Comparison of ENCODE assay signal across 9 cellular contexts in genomic region chr2:28224648-28225471, GRCh38.
DNase-seq lines count a peak whose midpoint lies in the region; ATAC-seq and TF ChIP-seq lines count a peak whose summit lies in the region.
"Had no signal": no experiment of that assay in that cellular context is flagged by ENCODE, and none has a peak within 500 bp of the region (broad histone marks: within the 10 kb centered on the region; RNA-seq: fewer than 3 reads in every experiment).

No MANE protein-coding gene starts in this region.

- H3K9me3 Mint-ChIP-seq in Caco-2 (ENCODE audit: unreplicated experiment) = no peaks in the 10 kb centered on the region

- TF ChIP-seq CTCF in AG10803 (conservative IDR thresholded peaks at IDR 0.05; ENCODE audit: low read length) (no peak), PC-3 (conservative IDR thresholded peaks at IDR 0.05; ENCODE audit: low read depth, low read length) (no peak), epithelial cell of esophagus (IDR thresholded peaks at IDR 0.05; ENCODE audit: insufficient read depth, low read depth, low read length, missing control alignments) (no peak), osteoblast (IDR thresholded peaks at IDR 0.05; ENCODE audit: extremely low read depth, low read depth, low read length) (no peak), Caco-2 (IDR thresholded peaks at IDR 0.05; ENCODE audit: insufficient read depth in 1 of 2, low read depth in 1 of 2, low read length in 1 of 2, severe bottlenecking in 1 of 2, unreplicated experiment in 1 of 2) (no peak)

- H3K36me3 ChIP-seq in PC-3 (ENCODE audit: low read depth, low read length) (no peaks in the 10 kb centered on the region), osteoblast (ENCODE audit: insufficient read depth, low read length) (no peaks in the 10 kb centered on the region), Caco-2 (ENCODE audit: control insufficient read depth, insufficient read depth, low read length) (no peaks in the 10 kb centered on the region)
- H3K36me3 ChIP-seq: thyroid gland had no signal

- DNase-seq in AG10803 (ENCODE audit: low read depth) = peak; percentile 98
- DNase-seq in PC-3 = peak; percentile 15
- DNase-seq in epithelial cell of esophagus (ENCODE audit: low read depth) = peak; percentile 69
- peak; percentile 25 for DNase-seq in osteoblast (ENCODE audit: insufficient read length, low spot score, missing footprints)
- DNase-seq in Caco-2 = no peak
- no peak for DNase-seq in germinal center (ENCODE audit: low spot score)
- DNase-seq in KG1 (lab: John Stamatoyannopoulos, UW) = no peak
- DNase-seq: thyroid gland had no signal

- no peak overlapping the region for H3K27ac Mint-ChIP-seq in Caco-2 (ENCODE audit: unreplicated experiment)

- H3K27ac ChIP-seq in PC-3 (ENCODE audit: low read length) = no peak overlapping the region
- H3K27ac ChIP-seq in osteoblast (ENCODE audit: low read depth, low read length) = peak overlapping the region; percentile 85
- H3K27ac ChIP-seq: thyroid gland had no signal

- no peak overlapping the region for H3K4me3 Mint-ChIP-seq in Caco-2 (ENCODE audit: unreplicated experiment)

- H4K20me1 ChIP-seq in PC-3 (ENCODE audit: low read length) (no peaks in the 10 kb centered on the region), osteoblast (ENCODE audit: insufficient read depth, low read length) (no peaks in the 10 kb centered on the region)

- H2AFZ ChIP-seq in PC-3 (ENCODE audit: low read length) (no peak overlapping the region), osteoblast (ENCODE audit: low read length) (peak overlapping the region; percentile 35)

- peak; percentile 22 for ATAC-seq in PC-3
- no peak for ATAC-seq in GM21723 (IDR thresholded peaks at IDR 0.05; ENCODE audit: unreplicated experiment)

- H3K4me1 ChIP-seq in PC-3 (ENCODE audit: insufficient read depth, low read length) (no peaks in the 10 kb centered on the region), osteoblast (ENCODE audit: insufficient read depth, low read length) (peaks cover 21% of the 10 kb centered on the region), Caco-2 (no peaks in the 10 kb centered on the region)
- H3K4me1 ChIP-seq: thyroid gland had no signal

- no peaks in the 10 kb centered on the region for H3K79me2 ChIP-seq in PC-3 (ENCODE audit: low read length)
- H3K79me2 ChIP-seq in osteoblast (ENCODE audit: insufficient read depth, low read length) = no peaks in the 10 kb centered on the region

- H3K9me2 ChIP-seq in PC-3 (replicated peaks; ENCODE audit: low read length) = no peaks in the 10 kb centered on the region

- H3K4me1 Mint-ChIP-seq in Caco-2 (ENCODE audit: low read depth, unreplicated experiment) = peaks cover 6% of the 10 kb centered on the region

- H3F3A ChIP-seq in PC-3 (ENCODE audit: low read length, unreplicated experiment) = no peaks in the 10 kb centered on the region

- H3K4me3 ChIP-seq in AG10803 (ENCODE audit: low read length) = peak overlapping the region; percentile 30
- no peak overlapping the region for H3K4me3 ChIP-seq in PC-3 (ENCODE audit: low read length)
- H3K4me3 ChIP-seq in epithelial cell of esophagus (ENCODE audit: low read length) = no peak overlapping the region
- peak overlapping the region; percentile 49 for H3K4me3 ChIP-seq in osteoblast (ENCODE audit: insufficient read depth, low read length)
- no peak overlapping the region for H3K4me3 ChIP-seq in Caco-2 (ENCODE audit: low read depth, low read length)
- H3K4me3 ChIP-seq: thyroid gland had no signal

- CTCF ChIA-PET in PC-3 (lab: Charles Lee) (no interaction called here), Caco-2 (lab: Charles Lee) (no interaction called here)

- no peak overlapping the region for H3K9ac ChIP-seq in PC-3 (ENCODE audit: low read length)

- intact Hi-C loops in PC-3 (cut with micrococcal nuclease) (no loop called here), Caco-2 (cut with micrococcal nuclease; ENCODE audit: unreplicated experiment) (no loop called here)

- POLR2A ChIA-PET in PC-3 (lab: Charles Lee; ENCODE audit: unreplicated experiment) = interaction anchor here (0.6 kb wide), 1 partner anchor 488 kb away, joined by 5 read pairs; no protein-coding TSS in a partner anchor
- POLR2A ChIA-PET in Caco-2 (lab: Charles Lee) = no interaction called here

- H3K9me3 ChIP-seq in PC-3 (ENCODE audit: low read length) = no peaks in the 10 kb centered on the region
- no peaks in the 10 kb centered on the region for H3K9me3 ChIP-seq in osteoblast (ENCODE audit: low read depth, low read length)
- H3K9me3 ChIP-seq in Caco-2 = no peaks in the 10 kb centered on the region
- H3K9me3 ChIP-seq: thyroid gland had no signal

- H3K27me3 ChIP-seq in PC-3 (ENCODE audit: low read length) = no peaks in the 10 kb centered on the region
- no peaks in the 10 kb centered on the region for H3K27me3 ChIP-seq in osteoblast (ENCODE audit: insufficient read depth, low read length)
- H3K27me3 ChIP-seq in Caco-2 (replicated peaks; ENCODE audit: control insufficient read depth, insufficient read depth, low read length) = no peaks in the 10 kb centered on the region
- H3K27me3 ChIP-seq: thyroid gland had no signal

- no peaks in the 10 kb centered on the region for H3K27me3 Mint-ChIP-seq in Caco-2 (ENCODE audit: insufficient read depth, unreplicated experiment)

- no peak overlapping the region for H3K4me2 ChIP-seq in PC-3 (ENCODE audit: low read length)
- H3K4me2 ChIP-seq in osteoblast (ENCODE audit: insufficient read depth, low read length) = peak overlapping the region; percentile 58

- H3K36me3 Mint-ChIP-seq in Caco-2 (ENCODE audit: insufficient read depth, unreplicated experiment) = peaks cover 6% of the 10 kb centered on the region

- no TSS peak for BruUV-seq in PC-3 (replicated peaks; lab: Mats Ljungman, UMichigan)
- no TSS peak for BruUV-seq in Caco-2 (replicated peaks; lab: Mats Ljungman, UMichigan)

Comparison
In these comparisons a context has a peak if more than half of its experiments do, and no peak if none do; other contexts are left out.
1. DNase-seq: peak in AG10803 (single experiment), PC-3 (single experiment), epithelial cell of esophagus (single experiment) and osteoblast (single experiment); none in Caco-2 (0 of 2), germinal center (single experiment) and KG1 (single experiment).
2. H3K4me3 ChIP-seq: peak in AG10803 (single experiment) and osteoblast (single experiment); none in PC-3 (single experiment), epithelial cell of esophagus (single experiment) and Caco-2 (single experiment).